In genomic region chr3:17964113-17964512, GRCh38 we compare ENCODE assay signal across 23 cellular contexts.
DNase-seq lines count a peak whose midpoint lies in the region; ATAC-seq and TF ChIP-seq lines count a peak whose summit lies in the region.
"Had no signal": no experiment of that assay in that cellular context is flagged by ENCODE, and none has a peak within 500 bp of the region (broad histone marks: within the 10 kb centered on the region; RNA-seq: fewer than 3 reads in every experiment).

No MANE protein-coding gene starts in this region.

- H3K27me3 ChIP-seq in Loucy (ENCODE audit: insufficient read depth, low read length, poor library complexity, severe bottlenecking) = no peaks in the 10 kb centered on the region
- H3K27me3 ChIP-seq: BLaER1 treated with 17β-estradiol and CSF1 and Interleukin-3, amounts not matched to agents 10 nM and 100 nM; heart right ventricle had no signal

- no peaks in the 10 kb centered on the region for H3K9me3 ChIP-seq in Loucy (ENCODE audit: insufficient read depth, low read depth, low read length)
- H3K9me3 ChIP-seq: heart right ventricle had no signal

- H3K27ac Mint-ChIP-seq in effector memory CD8-positive, alpha-beta T cell = no peak overlapping the region
- no peak overlapping the region for H3K27ac Mint-ChIP-seq in progenitor cell of endocrine pancreas
- H3K27ac Mint-ChIP-seq in glutamatergic neuron (ENCODE audit: unreplicated experiment) = no peak overlapping the region
- H3K27ac Mint-ChIP-seq: activated naive CD4-positive, alpha-beta T cell treated with anti-CD3 and anti-CD28 coated beads, Interleukin-2, amount 10 ng/mL, durations not matched to agents 7 days and 5 days; WTC11 had no signal

- H3K4me3 ChIP-seq in Loucy (ENCODE audit: low read length, poor library complexity, severe bottlenecking) = no peak overlapping the region
- H3K4me3 ChIP-seq: BLaER1 treated with 17β-estradiol and CSF1 and Interleukin-3, amounts not matched to agents 10 nM and 100 nM; dorsolateral prefrontal cortex; heart right ventricle had no signal

- ATAC-seq in GM19351 (IDR thresholded peaks at IDR 0.05; ENCODE audit: unreplicated experiment) = peak; percentile 53
- no peak for ATAC-seq in effector memory CD8-positive, alpha-beta T cell (replicated peaks)
- ATAC-seq: heart right ventricle, HepG2, Panc1, WTC11 had no signal

- peaks cover 10 to 16% of the 10 kb centered on the region in 2 donors for H3K27me3 Mint-ChIP-seq in effector memory CD8-positive, alpha-beta T cell
- H3K27me3 Mint-ChIP-seq in progenitor cell of endocrine pancreas (no peaks in the 10 kb centered on the region), glutamatergic neuron (ENCODE audit: unreplicated experiment) (peaks cover 1% of the 10 kb centered on the region)
- H3K27me3 Mint-ChIP-seq: activated naive CD4-positive, alpha-beta T cell treated with anti-CD3 and anti-CD28 coated beads, Interleukin-2, amount 10 ng/mL, durations not matched to agents 7 days and 5 days had no signal

- H3K79me2 ChIP-seq in Loucy (ENCODE audit: insufficient read depth, low read length) = no peaks in the 10 kb centered on the region

- no peaks in the 10 kb centered on the region for H3K9me2 ChIP-seq in Loucy (replicated peaks; ENCODE audit: low read depth, low read length)

- no peaks in the 10 kb centered on the region for H3K9me3 Mint-ChIP-seq in effector memory CD8-positive, alpha-beta T cell
- H3K9me3 Mint-ChIP-seq in progenitor cell of endocrine pancreas (ENCODE audit: low read depth) (no peaks in the 10 kb centered on the region), glutamatergic neuron (ENCODE audit: unreplicated experiment) (no peaks in the 10 kb centered on the region)
- H3K9me3 Mint-ChIP-seq: activated naive CD4-positive, alpha-beta T cell treated with anti-CD3 and anti-CD28 coated beads, Interleukin-2, amount 10 ng/mL, durations not matched to agents 7 days and 5 days; WTC11 had no signal

- TF ChIP-seq CTCF in Loucy (conservative IDR thresholded peaks at IDR 0.05; ENCODE audit: low read length) (no peak), progenitor cell of endocrine pancreas (IDR thresholded peaks at IDR 0.05; ENCODE audit: unreplicated experiment) (no peak), glutamatergic neuron (IDR thresholded peaks at IDR 0.05; ENCODE audit: partially characterized antibody, unreplicated experiment) (no peak)

- no peaks in the 10 kb centered on the region for H3K36me3 Mint-ChIP-seq in effector memory CD8-positive, alpha-beta T cell (ENCODE audit: insufficient read depth)
- H3K36me3 Mint-ChIP-seq in progenitor cell of endocrine pancreas (ENCODE audit: insufficient read depth) (no peaks in the 10 kb centered on the region), glutamatergic neuron (ENCODE audit: unreplicated experiment) (no peaks in the 10 kb centered on the region)
- H3K36me3 Mint-ChIP-seq: activated naive CD4-positive, alpha-beta T cell treated with anti-CD3 and anti-CD28 coated beads, Interleukin-2, amount 10 ng/mL, durations not matched to agents 7 days and 5 days; WTC11 had no signal

- H3K4me2 ChIP-seq in Loucy (ENCODE audit: low read depth, low read length, poor library complexity, severe bottlenecking) = peak overlapping the region; percentile 24

- H3K4me3 Mint-ChIP-seq in effector memory CD8-positive, alpha-beta T cell = no peak overlapping the region
- H3K4me3 Mint-ChIP-seq in progenitor cell of endocrine pancreas (ENCODE audit: low read depth) (no peak overlapping the region), glutamatergic neuron (ENCODE audit: unreplicated experiment) (no peak overlapping the region)
- H3K4me3 Mint-ChIP-seq: activated naive CD4-positive, alpha-beta T cell treated with anti-CD3 and anti-CD28 coated beads, Interleukin-2, amount 10 ng/mL, durations not matched to agents 7 days and 5 days; WTC11 had no signal

- H3K4me1 Mint-ChIP-seq in effector memory CD8-positive, alpha-beta T cell (ENCODE audit: low read depth in 2 of 2) = peaks cover 0 to 3% of the 10 kb centered on the region in 2 donors
- H3K4me1 Mint-ChIP-seq in progenitor cell of endocrine pancreas (ENCODE audit: low read depth) (peaks cover 4% of the 10 kb centered on the region), glutamatergic neuron (ENCODE audit: low read depth, unreplicated experiment) (no peaks in the 10 kb centered on the region)
- H3K4me1 Mint-ChIP-seq: activated naive CD4-positive, alpha-beta T cell treated with anti-CD3 and anti-CD28 coated beads, Interleukin-2, amount 10 ng/mL, durations not matched to agents 7 days and 5 days had no signal

- peak overlapping the region; percentile 37; the same call in 1 of the 2 replicates for H2AFZ ChIP-seq in Loucy (ENCODE audit: low read length)

- H3K4me1 ChIP-seq in Loucy (ENCODE audit: insufficient read depth, low read length, poor library complexity, severe bottlenecking) = peaks cover 52% of the 10 kb centered on the region
- H3K4me1 ChIP-seq: heart right ventricle had no signal

- H3K9ac ChIP-seq in Loucy (ENCODE audit: low read depth, low read length, poor library complexity, severe bottlenecking) = peak overlapping the region; percentile 23
- H3K9ac ChIP-seq: BLaER1 treated with 17β-estradiol and CSF1 and Interleukin-3, amounts not matched to agents 10 nM and 100 nM had no signal

- H4K20me1 ChIP-seq in Loucy (ENCODE audit: insufficient read depth, low read length, poor library complexity, severe bottlenecking) = no peaks in the 10 kb centered on the region
- H4K20me1 ChIP-seq: BLaER1 treated with 17β-estradiol and CSF1 and Interleukin-3, amounts not matched to agents 10 nM and 100 nM had no signal

- no peaks in the 10 kb centered on the region for H3F3A ChIP-seq in Loucy (ENCODE audit: low read depth)

- no peaks in the 10 kb centered on the region for H3K36me3 ChIP-seq in Loucy (ENCODE audit: insufficient read depth, low read length)
- H3K36me3 ChIP-seq: BLaER1 treated with 17β-estradiol and CSF1 and Interleukin-3, amounts not matched to agents 10 nM and 100 nM; heart right ventricle had no signal

- DNase-seq in SIG-M5 treated with dmso at 0.1 percent for 504 hours (lab: John Stamatoyannopoulos, UW; ENCODE audit: unreplicated experiment) (peak; percentile 98), myocyte (ENCODE audit: low read depth) (peak; percentile 67), NCI-H2227 (lab: John Stamatoyannopoulos, UW; ENCODE audit: unreplicated experiment) (no peak), progenitor cell of endocrine pancreas (ENCODE audit: low spot score, unreplicated experiment) (no peak), glutamatergic neuron (no peak)
- DNase-seq in effector memory CD8-positive, alpha-beta T cell = no peak
- DNase-seq: ACHN; activated naive CD4-positive, alpha-beta T cell treated with anti-CD3 and anti-CD28 coated beads, Interleukin-2, amount 10 ng/mL, durations not matched to agents 7 days and 5 days; activated T-cell treated with anti-CD3 and anti-CD28 coated beads, Interleukin-2, amount 50 U/mL, for 1 hour; central memory CD4-positive, alpha-beta T cell; dorsolateral prefrontal cortex; heart right ventricle; mesenchymal stem cell; NCI-H187; NCI-H774; occipital lobe; retina had no signal

Comparison
In these comparisons a context has a peak if more than half of its experiments do, and no peak if none do; other contexts are left out.
1. DNase-seq: peak in SIG-M5 treated with dmso at 0.1 percent for 504 hours (single experiment) and myocyte (single experiment); none in NCI-H2227 (single experiment), effector memory CD8-positive, alpha-beta T cell (0 of 3), progenitor cell of endocrine pancreas (single experiment) and glutamatergic neuron (single experiment).